In the genomic region with DNA sequence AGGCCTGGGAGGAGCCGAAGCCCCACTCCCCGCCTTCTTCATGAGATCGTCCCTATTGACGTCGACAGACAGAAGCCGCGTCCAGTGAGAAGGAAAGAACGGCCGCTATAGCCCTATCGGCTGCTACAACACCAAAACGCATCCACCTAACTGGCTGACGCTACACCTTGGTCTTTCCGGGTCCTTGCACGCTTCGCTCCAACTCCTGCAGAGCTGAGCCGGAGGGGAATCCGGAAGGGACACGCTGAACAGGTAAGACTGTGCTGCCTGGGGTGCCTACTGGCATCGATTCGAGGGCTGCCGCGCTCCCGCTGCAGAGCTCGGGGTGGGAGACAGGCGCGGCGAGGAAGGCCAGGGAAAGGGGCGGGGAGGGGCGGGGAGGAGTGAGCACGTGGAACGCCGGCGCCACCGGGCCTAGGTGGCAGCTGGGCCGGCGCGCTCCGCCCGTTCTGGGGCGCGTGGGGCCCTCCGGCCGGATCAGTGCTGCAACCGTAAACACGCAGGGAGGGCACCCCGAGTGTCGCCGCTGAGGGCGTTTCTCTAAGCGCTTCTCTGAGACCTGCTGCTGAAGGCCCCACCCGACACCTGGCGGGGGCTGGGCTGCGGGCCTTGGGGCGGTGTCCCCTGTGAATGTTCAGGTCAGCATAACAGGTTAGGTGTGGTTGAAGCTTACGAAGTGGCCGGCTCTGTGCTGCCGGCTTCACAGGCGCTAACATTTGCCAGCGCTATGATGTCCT, we compare ENCODE assay signal across 8 cellular contexts. TPM values are rescaled to one million over a fixed set of nuclear protein-coding genes. Genes with fewer than 3 reads are reported as not detected.
A peak's percentile ranks its signal among the peaks of the same experiment; 100 is the strongest.
DNase-seq lines count a peak whose midpoint lies in the region; ATAC-seq lines count a peak whose summit lies in the region.

A gene with protein sequence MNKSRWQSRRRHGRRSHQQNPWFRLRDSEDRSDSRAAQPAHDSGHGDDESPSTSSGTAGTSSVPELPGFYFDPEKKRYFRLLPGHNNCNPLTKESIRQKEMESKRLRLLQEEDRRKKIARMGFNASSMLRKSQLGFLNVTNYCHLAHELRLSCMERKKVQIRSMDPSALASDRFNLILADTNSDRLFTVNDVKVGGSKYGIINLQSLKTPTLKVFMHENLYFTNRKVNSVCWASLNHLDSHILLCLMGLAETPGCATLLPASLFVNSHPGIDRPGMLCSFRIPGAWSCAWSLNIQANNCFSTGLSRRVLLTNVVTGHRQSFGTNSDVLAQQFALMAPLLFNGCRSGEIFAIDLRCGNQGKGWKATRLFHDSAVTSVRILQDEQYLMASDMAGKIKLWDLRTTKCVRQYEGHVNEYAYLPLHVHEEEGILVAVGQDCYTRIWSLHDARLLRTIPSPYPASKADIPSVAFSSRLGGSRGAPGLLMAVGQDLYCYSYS (plus strand): TSS at position 173 of the 737 bp plus-strand sequence. CDS start 11,515 bp downstream, outside the sequence.

- H3K9me3 Mint-ChIP-seq in IgD-negative memory B cell: no peaks in the 10 kb centered on the region

- H3K27me3 Mint-ChIP-seq in IgD-negative memory B cell: peaks cover 4% of the 10 kb centered on the region

- ATAC-seq in GM21576 (IDR thresholded peaks at IDR 0.05; ENCODE audit: unreplicated experiment): peak; percentile 92

- H3K4me3 Mint-ChIP-seq in IgD-negative memory B cell: peak within 1 kb of the TSS; percentile 92 to 99 (median 94)

- H3K27ac Mint-ChIP-seq in IgD-negative memory B cell: peak within 1 kb of the TSS; percentile 93 to 97 (median 94)

- peak; percentile 96 for DNase-seq in DMS114 treated with DMSO at 0.1 percent for 48 hours (lab: John Stamatoyannopoulos, UW; ENCODE audit: unreplicated experiment)
- DNase-seq in OCI-M1 (lab: John Stamatoyannopoulos, UW): peak; percentile 95
- peak; percentile 90 for DNase-seq in activated T-cell treated with anti-CD3 and anti-CD28 coated beads for 1 hour (ENCODE audit: low read depth)
- DNase-seq in epidermal melanocyte (ENCODE audit: insufficient read length, low spot score): peak; percentile 94
- peak; percentile 95 for DNase-seq in middle frontal gyrus (ENCODE audit: extremely low spot score, low spot score)
- DNase-seq in stimulated activated CD8-positive, alpha-beta memory T cell treated with anti-CD3 and anti-CD28 coated beads, Interleukin-4, amount 100 ng/mL, for 1 hour (ENCODE audit: low read depth in 2 of 2, low spot score in 1 of 2): peak; percentile 76 to 89

- H3K36me3 Mint-ChIP-seq in IgD-negative memory B cell: peaks cover 2% of the 10 kb centered on the region

- H3K4me1 Mint-ChIP-seq in IgD-negative memory B cell: peaks cover 9 to 13% (median 11%) of the 10 kb centered on the region in 3 donors

RNA-seq across cellular contexts. Expression of the gene that starts here (rescaled TPM):
- polyA plus RNA-seq in IgD-negative memory B cell: 21.0 TPM

Comparison
In these comparisons a context has a peak if more than half of its experiments do, and no peak if none do; other contexts are left out.
1. Peak in every context shown above with its lines: DNase-seq and ATAC-seq.